Comparison of ENCODE assay signal across 10 cellular contexts in genomic region chr2:224576098-224576715, GRCh38. TPM values are rescaled to one million over a fixed set of nuclear protein-coding genes. Genes with fewer than 3 reads are reported as not detected.
A peak's percentile ranks its signal among the peaks of the same experiment; 100 is the strongest.
DNase-seq lines count a peak whose midpoint lies in the region; ATAC-seq, FAIRE-seq and TF ChIP-seq lines count a peak whose summit lies in the region.
"Had no signal": no experiment of that assay in that cellular context is flagged by ENCODE, and none has a peak within 500 bp of the region (broad histone marks: within the 10 kb centered on the region; RNA-seq: fewer than 3 reads in every experiment).

No MANE protein-coding gene starts in this region.

- WGBS in H1 (ENCODE audit: extremely low coverage in 1 of 2, insufficient coverage in 1 of 2, insufficient read length in 1 of 2, insufficient replicate concordance in 2 of 2, low coverage in 1 of 2, low lambda C conversion rate in 2 of 2, missing lambda C conversion rate in 1 of 2), 2 experiments = 91% methylated on average over 5 of the region's 5 CpGs; no CpG with 5 or more reads in 1 of the 2 experiments

- H2BK12ac ChIP-seq in H1 (ENCODE audit: low read depth, low read length) = no peak overlapping the region

- no peak overlapping the region for H2BK20ac ChIP-seq in H1 (ENCODE audit: low read length)

- no peaks in the 10 kb centered on the region for H3K27me3 ChIP-seq in H1 (replicated peaks in 1 of 4; ENCODE audit: control insufficient read depth in 3 of 4, extremely low read depth in 1 of 4, insufficient read depth in 3 of 4, low read length in 3 of 4)

- H3K4ac ChIP-seq in H1 (replicated peaks; ENCODE audit: insufficient read length, low read depth, low read length) = no peak overlapping the region

- no peak overlapping the region for H4K8ac ChIP-seq in H1 (ENCODE audit: extremely low read depth, insufficient read depth, low read length)

- no peak overlapping the region for H3K9ac ChIP-seq in H1 (replicated peaks in 1 of 4; ENCODE audit: extremely low read depth in 1 of 4, low read depth in 3 of 4, low read length in 3 of 4)

- H3K14ac ChIP-seq in H1 (ENCODE audit: insufficient read length) = no peak overlapping the region

- no peak overlapping the region for H2AK5ac ChIP-seq in H1 (ENCODE audit: low read depth, low read length)

- TF ChIP-seq POLR2A in H1 (IDR thresholded peaks at IDR 0.05; ENCODE audit: control extremely low read depth in 1 of 2, low read depth in 2 of 2, low read length in 2 of 2) = no peak

- no peak overlapping the region for H3K27ac ChIP-seq in H1 (ENCODE audit: low read depth, low read length)
- H3K27ac ChIP-seq: skin epidermis had no signal

- 0 out of 2 replicates have a peak, but pooled peaks cover 3% of the 10 kb centered on the region for H3K79me1 ChIP-seq in H1 (ENCODE audit: low read depth, low read length)

- no peaks in the 10 kb centered on the region for H3K36me3 ChIP-seq in H1 (ENCODE audit: control insufficient read depth in 2 of 4, insufficient read depth in 4 of 4, low read length in 3 of 4)

- no peak overlapping the region for H2BK15ac ChIP-seq in H1 (ENCODE audit: low read length)

- no peak overlapping the region for H4K91ac ChIP-seq in H1 (replicated peaks; ENCODE audit: insufficient read length, low read length)

- CTCF ChIA-PET in H1 (lab: Charles Lee; ENCODE audit: partially characterized antibody) (interaction anchor here (1.0 kb wide), 2 partner anchors 99 to 207 kb away, joined by 3 read pairs; no protein-coding TSS in a partner anchor), HEK293T (lab: Yijun Ruan, JAX) (no interaction called here)

- H2BK120ac ChIP-seq in H1 (replicated peaks; ENCODE audit: low read depth, low read length) = no peak overlapping the region

- H2AFZ ChIP-seq in H1 (ENCODE audit: low read length) = no peak overlapping the region

- no peak for TF ChIP-seq CTCF in H1 (IDR thresholded peaks at IDR 0.05; ENCODE audit: control extremely low read depth in 1 of 3, insufficient read depth in 1 of 3, low read depth in 1 of 3, low read length in 3 of 3)

- H3K9me3 ChIP-seq in H1 (ENCODE audit: insufficient read depth in 2 of 2, low read depth in 1 of 2, low read length in 1 of 2) = no peaks in the 10 kb centered on the region

- no peak overlapping the region for H3K18ac ChIP-seq in H1 (ENCODE audit: extremely low read depth, low read length)

- FAIRE-seq in GM18507 (lab: Jason Lieb, UNC) (peak; percentile 94), H1 (lab: Jason Lieb, UNC) (no peak), RCC 7860 (lab: Jason Lieb, UNC) (no peak)

- H3K23me2 ChIP-seq in H1 (ENCODE audit: low read depth, low read length) = no peaks in the 10 kb centered on the region

- H4K5ac ChIP-seq in H1 (ENCODE audit: insufficient read length, low read depth, low read length) = no peak overlapping the region

- DNase-seq in GM18507 (ENCODE audit: extremely low spot score, insufficient read length, low read depth) (no peak), H1 (ENCODE audit: low read depth in 1 of 2, low spot score in 2 of 2) (no peak), HEK293T (ENCODE audit: extremely low spot score) (no peak), NCI-H510A (lab: John Stamatoyannopoulos, UW) (no peak), NCI-H1694 treated with DMSO at 0.1 percent for 48 hours (lab: John Stamatoyannopoulos, UW) (no peak), RCC 7860 (ENCODE audit: low spot score) (no peak)
- DNase-seq: PC-3 had no signal

- no peak overlapping the region for H3K23ac ChIP-seq in H1 (ENCODE audit: insufficient read length)

- POLR2A ChIA-PET in H1 (lab: Charles Lee; ENCODE audit: partially characterized antibody) = no interaction called here
- POLR2A ChIA-PET in HEK293T (lab: Yijun Ruan, JAX) = no interaction called here

- peaks cover 36 to 100% of the 10 kb centered on the region in 2 experiments for H3K79me2 ChIP-seq in H1 (ENCODE audit: control insufficient read depth in 1 of 2, insufficient read depth in 2 of 2, low read length in 2 of 2)

- no peak overlapping the region for H2BK5ac ChIP-seq in H1 (ENCODE audit: low read depth, low read length)

- ATAC-seq in GM21528 (IDR thresholded peaks at IDR 0.05; ENCODE audit: low FRiP score, unreplicated experiment) = peak; percentile 86
- ATAC-seq in HG03457 (IDR thresholded peaks at IDR 0.05; ENCODE audit: unreplicated experiment) = peak; percentile 69
- ATAC-seq: PC-3 had no signal

- H3K4me2 ChIP-seq in H1 (ENCODE audit: insufficient read depth in 1 of 2, low read depth in 2 of 2, low read length in 2 of 2) = no peak overlapping the region; a peak in 1 of 4 replicates

- no peak overlapping the region for H3K4me3 ChIP-seq in H1 (ENCODE audit: extremely low read depth in 1 of 4, insufficient read depth in 2 of 4, low read depth in 3 of 4, low read length in 4 of 4)
- H3K4me3 ChIP-seq: skin epidermis had no signal

- TF ChIP-seq EP300 in H1 (IDR thresholded peaks at IDR 0.05; ENCODE audit: borderline replicate concordance in 1 of 2, low read depth in 2 of 2, low read length in 2 of 2) = no peak

- TF ChIP-seq RAD21 in H1 (IDR thresholded peaks at IDR 0.05 in 1 of 2, conservative IDR thresholded peaks at IDR 0.05 in 1 of 2; ENCODE audit: low read depth in 2 of 2, low read length in 2 of 2) = no peak

- H3K4me1 ChIP-seq in H1 (replicated peaks in 1 of 4; ENCODE audit: control insufficient read depth in 3 of 4, insufficient read depth in 4 of 4, low read length in 3 of 4) = peaks cover 0 to 16% (median 3%) of the 10 kb centered on the region in 4 experiments; a peak in 4 of 7 replicates

- H4K20me1 ChIP-seq in H1 (replicated peaks in 1 of 2; ENCODE audit: control insufficient read depth in 1 of 2, insufficient read depth in 2 of 2, low read length in 2 of 2) = peaks cover 17 to 24% of the 10 kb centered on the region in 2 experiments

- H3K56ac ChIP-seq in H1 (replicated peaks; ENCODE audit: insufficient read length, low read depth, low read length) = no peak overlapping the region

TF ChIP-seq in H1, 55 proteins besides CTCF, POLR2A, EP300 and RAD21:
- no peak for TF ChIP-seq CTBP2 (IDR thresholded peaks at IDR 0.05; ENCODE audit: borderline replicate concordance, insufficient read depth, insufficient read length, low read length)
- 0 out of 2 replicates have a peak, but pooled peaks have one; percentile 24 for TF ChIP-seq MAFK (IDR thresholded peaks at IDR 0.05; ENCODE audit: low read depth, low read length)

TF ChIP-seq in HEK293T, 16 proteins besides CTCF, POLR2A, EP300 and RAD21:
- TF ChIP-seq ARNT (IDR thresholded peaks at IDR 0.05) (no peak), ELF4 (IDR thresholded peaks at IDR 0.05) (no peak), L3MBTL2 (conservative IDR thresholded peaks at IDR 0.05) (no peak), TARDBP (IDR thresholded peaks at IDR 0.05) (no peak), HDGF (IDR thresholded peaks at IDR 0.05; ENCODE audit: borderline replicate concordance) (no peak), FOXM1 (IDR thresholded peaks at IDR 0.05; ENCODE audit: borderline replicate concordance) (no peak), SUZ12 (IDR thresholded peaks at IDR 0.05) (no peak), ZNF384 (IDR thresholded peaks at IDR 0.05) (no peak), SP1 (IDR thresholded peaks at IDR 0.05) (no peak), BHLHE40 (IDR thresholded peaks at IDR 0.05; ENCODE audit: borderline replicate concordance) (no peak), FOXK2 (IDR thresholded peaks at IDR 0.05) (no peak), CTBP1 (IDR thresholded peaks at IDR 0.05; ENCODE audit: borderline replicate concordance) (no peak), FOXA1 (IDR thresholded peaks at IDR 0.05) (no peak), PKNOX1 (IDR thresholded peaks at IDR 0.05) (no peak), NFRKB (IDR thresholded peaks at IDR 0.05) (no peak), LEF1 (IDR thresholded peaks at IDR 0.05; ENCODE audit: borderline replicate concordance) (no peak)

RNA-seq across cellular contexts. Expression of gene CUL3, which starts 9.0 kb away (rescaled TPM):
- total RNA-seq in H1 (2021; fragmentation: NEBNext Ultra II Directional; extraction: Animal tissue kit (Norgen Biotek cat#: 25700)) = 111 and 113 TPM in 2 replicates
- 15.0 and 28.5 TPM in 2 replicates for polyA plus RNA-seq in H1 (2011; rRNA removed)
- 39.3 TPM for polyA plus RNA-seq in H1 (2011; cell fraction: cytosol; rRNA removed)
- polyA plus RNA-seq in H1 (2011; cell fraction: nucleus; rRNA removed) = 12.7 TPM
- polyA plus RNA-seq in H1 (2012, experiment 1 of 2) = 54.8 to 107 TPM (median 61.1 TPM) in 4 replicates
- polyA plus RNA-seq in H1 (2012, experiment 2 of 2) = 9.9 TPM
- 81.9 TPM for polyA plus RNA-seq in H1 (2013, experiment 1 of 2)
- 81.6 TPM for polyA plus RNA-seq in H1 (2013, experiment 2 of 2)
- 53.7 and 73.5 TPM in 2 replicates for polyA minus RNA-seq in H1 (2011; rRNA and poly(A)+ RNA removed)
- polyA minus RNA-seq in H1 (2011; cell fraction: cytosol; rRNA and poly(A)+ RNA removed) = 38.2 TPM
- 77.5 TPM for polyA minus RNA-seq in H1 (2011; cell fraction: nucleus; rRNA and poly(A)+ RNA removed)
